24 cellular contexts compared by ENCODE assay signal in genomic region chr17:60679287-60679686, GRCh38. TPM values are rescaled to one million over a fixed set of nuclear protein-coding genes. Genes with fewer than 3 reads are reported as not detected.
A peak's percentile ranks its signal among the peaks of the same experiment; 100 is the strongest.
DNase-seq lines count a peak whose midpoint lies in the region; ATAC-seq, FAIRE-seq and TF ChIP-seq lines count a peak whose summit lies in the region.
"Had no signal": no experiment of that assay in that cellular context is flagged by ENCODE, and none has a peak within 500 bp of the region (broad histone marks: within the 10 kb centered on the region; RNA-seq: fewer than 3 reads in every experiment).

No MANE protein-coding gene starts in this region.

- WGBS in GM12878 (ENCODE audit: insufficient coverage, insufficient replicate concordance, low lambda C conversion rate, missing lambda C conversion rate) = 90% methylated on average over 4 of the region's 4 CpGs
- WGBS in testis, 2 donors = 60 to 78% methylated on average over 4 of the region's 4 CpGs

- H3K27ac Mint-ChIP-seq in T-helper 1 cell treated with Interleukin-12 subunit alpha and Interleukin-12 subunit beta and Interleukin-4 antibody, amounts not matched to agents 30 μg/mL and 1 μg/mL, for 36 hours = peak overlapping the region; percentile 55
- H3K27ac Mint-ChIP-seq in nephron = no peak overlapping the region

- no peak overlapping the region for H3K4me2 ChIP-seq in GM12878 (ENCODE audit: control insufficient read depth, insufficient read depth)

- H3K9me3 Mint-ChIP-seq in T-helper 1 cell treated with Interleukin-12 subunit alpha and Interleukin-12 subunit beta and Interleukin-4 antibody, amounts not matched to agents 30 μg/mL and 1 μg/mL, for 36 hours = peaks cover 3% of the 10 kb centered on the region
- peaks cover 2% of the 10 kb centered on the region for H3K9me3 Mint-ChIP-seq in nephron

- no peak overlapping the region for H3K9ac ChIP-seq in GM12878 (ENCODE audit: control insufficient read depth, insufficient read depth, low read length)

- no peak for TF ChIP-seq RAD21 in GM12878 (IDR thresholded peaks at IDR 0.05; ENCODE audit: insufficient read depth, low read depth, low read length)

- no peak for ATAC-seq in GM12878
- ATAC-seq: activated CD4-positive, CD25-positive, alpha-beta regulatory T cell treated with anti-CD3 and anti-CD28 coated beads, Interleukin-2, amount 50 U/mL, for 24 hours; stimulated activated naive CD8-positive, alpha-beta T cell treated with anti-CD3 and anti-CD28 coated beads, Interleukin-15, Interleukin-2, amounts not matched to agents 100 U/mL and 50 U/mL, for 24 hours had no signal

- H3K4me3 ChIP-seq in GM12878 = no peak overlapping the region
- H3K4me3 ChIP-seq in testis = no peak overlapping the region
- H3K4me3 ChIP-seq: tibial artery had no signal

- DNase-seq in T-helper 1 cell (no peak), COLO829 (ENCODE audit: low spot score) (peak; percentile 8), GM12878 (ENCODE audit: low read depth, low spot score) (no peak), testis (no peak), NCI-H2171 treated with DMSO at 0.1 percent for 48 hours (lab: John Stamatoyannopoulos, UW) (no peak), cardiac septum (ENCODE audit: low spot score) (no peak)
- DNase-seq: activated naive CD4-positive, alpha-beta T cell; Calu3; effector CD8-positive, alpha-beta T cell; Kasumi-1; NCI-H1048; NCI-H2029 treated with DMSO at 0.1 percent for 48 hours; NCI-H446 treated with DMSO at 0.1 percent for 48 hours; Peyer's patch; stimulated activated CD4-positive, alpha-beta T cell treated with anti-CD3 and anti-CD28 coated beads, Interleukin-2, amount 100 ng/mL, for 48 hours; stimulated activated naive CD8-positive, alpha-beta T cell treated with anti-CD3 and anti-CD28 coated beads, Interleukin-15, Interleukin-2, amounts not matched to agents 100 U/mL and 50 U/mL, for 24 hours; T1000; tibial artery had no signal

- TF ChIP-seq POLR2A in GM12878 (IDR thresholded peaks at IDR 0.05; ENCODE audit: low read depth, low read length) (no peak), testis (IDR thresholded peaks at IDR 0.05) (no peak)

- SMC1A ChIA-PET in GM12878 (lab: Charles Lee; ENCODE audit: uncharacterized antibody, unreplicated experiment) = no interaction called here

- POLR2A ChIA-PET in GM12878 (lab: Charles Lee) = no interaction called here

- peak overlapping the region; percentile 68 for H3K4me3 Mint-ChIP-seq in T-helper 1 cell treated with Interleukin-12 subunit alpha and Interleukin-12 subunit beta and Interleukin-4 antibody, amounts not matched to agents 30 μg/mL and 1 μg/mL, for 36 hours
- peak overlapping the region; percentile 92 to 97 (median 93) for H3K4me3 Mint-ChIP-seq in nephron

- no peaks in the 10 kb centered on the region for H4K20me1 ChIP-seq in GM12878 (ENCODE audit: control insufficient read depth, insufficient read depth)

- RAD21 ChIA-PET in GM12878 (lab: Charles Lee; ENCODE audit: unreplicated experiment) = no interaction called here

- no peaks in the 10 kb centered on the region for H3K36me3 ChIP-seq in GM12878 (ENCODE audit: control insufficient read depth in 2 of 2, insufficient read depth in 2 of 2, low read length in 1 of 2)
- H3K36me3 ChIP-seq in testis (ENCODE audit: low read depth, missing control alignments) = no peaks in the 10 kb centered on the region

- no peak for FAIRE-seq in GM12878 (lab: Jason Lieb, UNC)

- no peaks in the 10 kb centered on the region; the same call in 2 of the 3 replicates for H3K9me3 ChIP-seq in GM12878 (replicated peaks; ENCODE audit: control insufficient read depth, insufficient read depth, low read length)
- H3K9me3 ChIP-seq in testis = no peaks in the 10 kb centered on the region
- H3K9me3 ChIP-seq: esophagus muscularis mucosa, neutrophil, Peyer's patch, tibial artery had no signal

- H2AFZ ChIP-seq in GM12878 (ENCODE audit: control insufficient read depth, low read depth, low read length) = no peak overlapping the region

- intact Hi-C loops in GM12878 (cut with micrococcal nuclease; ENCODE audit: unreplicated experiment) (no loop called here), testis (cut with DNase I; ENCODE audit: low total_unique reads) (no loop called here), cardiac septum (cut with DNase I) (loop anchor here (5.0 kb wide), 1 partner anchor 77 kb away; the partner anchor contains the start of gene PPM1D)

- H3K27ac ChIP-seq in GM12878 (ENCODE audit: control insufficient read depth, insufficient read depth) (no peak overlapping the region), testis (no peak overlapping the region)
- H3K27ac ChIP-seq: 22Rv1, esophagus muscularis mucosa, neutrophil, Peyer's patch, tibial artery had no signal

- H3K79me2 ChIP-seq in GM12878 (ENCODE audit: control insufficient read depth, insufficient read depth, low read length) = no peaks in the 10 kb centered on the region; the same call in 1 of the 2 replicates

- BruUV-seq in GM12878 (replicated peaks; lab: Mats Ljungman, UMichigan) = TSS peak; percentile 75

- no peaks in the 10 kb centered on the region for H3K36me3 Mint-ChIP-seq in T-helper 1 cell treated with Interleukin-12 subunit alpha and Interleukin-12 subunit beta and Interleukin-4 antibody, amounts not matched to agents 30 μg/mL and 1 μg/mL, for 36 hours (ENCODE audit: low read depth)
- no peaks in the 10 kb centered on the region for H3K36me3 Mint-ChIP-seq in nephron (ENCODE audit: low read depth)

- TF ChIP-seq EP300 in GM12878 (IDR thresholded peaks at IDR 0.05; ENCODE audit: borderline replicate concordance in 1 of 2, control insufficient read depth in 1 of 2, low read depth in 2 of 2, low read length in 2 of 2) = no peak

- no peaks in the 10 kb centered on the region for H3K27me3 ChIP-seq in GM12878 (replicated peaks in 1 of 2; ENCODE audit: control insufficient read depth in 2 of 2, insufficient read depth in 2 of 2, low read length in 1 of 2)
- H3K27me3 ChIP-seq in testis = no peaks in the 10 kb centered on the region
- H3K27me3 ChIP-seq: esophagus muscularis mucosa, neutrophil, Peyer's patch, tibial artery had no signal

- CTCF ChIA-PET in GM12878 (lab: Yijun Ruan, JAX) = no interaction called here

- H3K4me1 Mint-ChIP-seq in T-helper 1 cell treated with Interleukin-12 subunit alpha and Interleukin-12 subunit beta and Interleukin-4 antibody, amounts not matched to agents 30 μg/mL and 1 μg/mL, for 36 hours (ENCODE audit: low read depth) = peaks cover 10% of the 10 kb centered on the region
- peaks cover 14% of the 10 kb centered on the region for H3K4me1 Mint-ChIP-seq in nephron

- in situ Hi-C loops in GM12878 (cut with MboI) = no loop called here

- no peaks in the 10 kb centered on the region for H3K27me3 Mint-ChIP-seq in T-helper 1 cell treated with Interleukin-12 subunit alpha and Interleukin-12 subunit beta and Interleukin-4 antibody, amounts not matched to agents 30 μg/mL and 1 μg/mL, for 36 hours (ENCODE audit: low read depth)
- no peaks in the 10 kb centered on the region for H3K27me3 Mint-ChIP-seq in nephron (ENCODE audit: low read depth)

- no peaks in the 10 kb centered on the region for H3K4me1 ChIP-seq in GM12878 (ENCODE audit: control insufficient read depth, insufficient read depth, low read length)
- peaks cover 17% of the 10 kb centered on the region for H3K4me1 ChIP-seq in testis

- TF ChIP-seq CTCF in GM12878 (IDR thresholded peaks at IDR 0.05 in 2 of 3, conservative IDR thresholded peaks at IDR 0.05 in 1 of 3; ENCODE audit: control insufficient read depth in 2 of 3, extremely low read depth in 1 of 3, insufficient read depth in 1 of 3, low read depth in 3 of 3, low read length in 3 of 3) = no peak
- no peak for TF ChIP-seq CTCF in nephron (IDR thresholded peaks at IDR 0.05; ENCODE audit: unreplicated experiment in 3 of 3)
- no peak for TF ChIP-seq CTCF in testis (IDR thresholded peaks at IDR 0.05)

TF ChIP-seq in GM12878, 131 proteins besides CTCF, POLR2A, EP300 and RAD21:
- TF ChIP-seq ZNF24 (IDR thresholded peaks at IDR 0.05) = no peak
- TF ChIP-seq ETV6 (conservative IDR thresholded peaks at IDR 0.05 in 1 of 2, IDR thresholded peaks at IDR 0.05 in 1 of 2; ENCODE audit: borderline replicate concordance in 1 of 2, low read depth in 1 of 2) = peak in 1 of 2 experiments; percentile 30; a peak in 1 of 4 replicates

RNA-seq across cellular contexts. Expression of gene BCAS3, which starts 1.6 kb away (rescaled TPM):
- 113 and 125 TPM in 2 replicates for total RNA-seq in GM12878 (2013; cell fraction: nucleolus; rRNA removed)
- total RNA-seq in GM12878 (2014; rRNA removed) = 5.5 and 9.8 TPM in 2 replicates
- 7.9 and 9.4 TPM in 2 replicates for total RNA-seq in GM12878 (2014; rRNA removed; fragmentation: Illumina TruSeq; extraction: Trizol)
- 6.2 and 6.9 TPM in 2 replicates for total RNA-seq in GM12878 (2021)
- 2.4 TPM for polyA plus RNA-seq in GM12878 (2011; ENCODE audit: low read depth)
- 7.2 and 11.0 TPM in 2 replicates for polyA plus RNA-seq in GM12878 (2011; rRNA removed)
- 6.2 and 7.5 TPM in 2 replicates for polyA plus RNA-seq in GM12878 (2011; cell fraction: cytosol; rRNA removed)
- 8.3 and 9.5 TPM in 2 replicates for polyA plus RNA-seq in GM12878 (2011; cell fraction: nucleus; rRNA removed)
- polyA plus RNA-seq in GM12878 (2012) = 4.6 and 5.2 TPM in 2 replicates
- polyA plus RNA-seq in GM12878 (2014; fragmentation: Illumina TruSeq; extraction: Trizol) = 4.6 and 8.2 TPM in 2 replicates
- polyA plus RNA-seq in GM12878 (2014; fragmentation: Nextera tagmentation; extraction: Ambion mirVana) = 1 to 10 TPM; 2.1 to 3.5 TPM
- polyA plus RNA-seq in GM12878 (2014; rRNA removed) = 7.3 and 8.5 TPM in 2 replicates
- polyA plus RNA-seq in GM12878 (2016; fragmentation: Nextera tagmentation; extraction: Ambion mirVana) = 1 to 10 TPM; 6.4 to 8.5 TPM
- polyA minus RNA-seq in GM12878 (2011; rRNA and poly(A)+ RNA removed) = 61.5 and 83.3 TPM in 2 replicates
- polyA minus RNA-seq in GM12878 (2011; cell fraction: cytosol; rRNA and poly(A)+ RNA removed) = 6.3 and 8.3 TPM in 2 replicates
- 45.0 and 67.3 TPM in 2 replicates for polyA minus RNA-seq in GM12878 (2011; cell fraction: nucleus; rRNA and poly(A)+ RNA removed)
- 10 to 100 TPM; 73.0 to 96.7 TPM for total RNA-seq in testis
- polyA plus RNA-seq in testis (ENCODE audit: insufficient read depth, low read depth, low replicate concordance) = 54.8 TPM
- 14.8 TPM for total RNA-seq in cardiac septum
